In genomic region chr3:132433121-132433520, GRCh38 we compare ENCODE assay signal across 1 cellular context.
TF ChIP-seq lines count a peak whose summit lies in the region.

No MANE protein-coding gene starts in this region.

TF ChIP-seq in endothelial cell of umbilical vein, 7 proteins besides CTCF, POLR2A, EP300 and RAD21:
- TF ChIP-seq EZH2 (IDR thresholded peaks at IDR 0.05; ENCODE audit: borderline replicate concordance, low read depth, low read length, severe bottlenecking) (no peak), POLR2AphosphoS5 (IDR thresholded peaks at IDR 0.05; ENCODE audit: insufficient read depth, low read depth, low read length) (no peak)
